8 cellular contexts compared by ENCODE assay signal in genomic region chr5:142717582-142718215, GRCh38. TPM values are rescaled to one million over a fixed set of nuclear protein-coding genes. Genes with fewer than 3 reads are reported as not detected.
DNase-seq lines count a peak whose midpoint lies in the region; ATAC-seq and TF ChIP-seq lines count a peak whose summit lies in the region.

No MANE protein-coding gene starts in this region.

- no peak overlapping the region for H3K4me3 Mint-ChIP-seq in activated T-cell treated with anti-CD3 and anti-CD28 coated beads, Interleukin-2, amount 50 U/mL, for 72 hours
- H3K4me3 Mint-ChIP-seq in activated T-cell treated with anti-CD3 and anti-CD28 coated beads, Interleukin-2, amount 50 U/mL, for 4 hours, result no peak overlapping the region

- H3K36me3 ChIP-seq in suprapubic skin, result no peaks in the 10 kb centered on the region

- TF ChIP-seq POLR2A in suprapubic skin (IDR thresholded peaks at IDR 0.05), result no peak

- TF ChIP-seq EP300 in suprapubic skin (IDR thresholded peaks at IDR 0.05), result no peak

- no peaks in the 10 kb centered on the region for H3K9me3 ChIP-seq in suprapubic skin

- H3K27ac ChIP-seq in suprapubic skin, result peak overlapping the region; percentile 69

- H3K27me3 ChIP-seq in suprapubic skin, result no peaks in the 10 kb centered on the region

- H3K9me3 Mint-ChIP-seq in activated T-cell treated with anti-CD3 and anti-CD28 coated beads, Interleukin-2, amount 50 U/mL, for 72 hours, result no peaks in the 10 kb centered on the region
- H3K9me3 Mint-ChIP-seq in activated T-cell treated with anti-CD3 and anti-CD28 coated beads, Interleukin-2, amount 50 U/mL, for 4 hours, result no peaks in the 10 kb centered on the region

- DNase-seq in activated T-cell treated with anti-CD3 and anti-CD28 coated beads, Interleukin-2, amount 50 U/mL, for 72 hours, result peak in 1 of 2 donors; percentile 18
- no peak for DNase-seq in activated T-cell treated with anti-CD3 and anti-CD28 coated beads, Interleukin-2, amount 50 U/mL, for 4 hours
- DNase-seq in NCI-H1105 (lab: John Stamatoyannopoulos, UW) (peak; percentile 23), amniotic stem cell (lab: John Stamatoyannopoulos, UW) (peak; percentile 47), hepatic stellate cell (ENCODE audit: low spot score) (peak; percentile 50), suprapubic skin (ENCODE audit: low spot score in 2 of 2) (no peak)
- no peak for DNase-seq in activated naive CD4-positive, alpha-beta T cell treated with anti-CD3 and anti-CD28 coated beads, Interleukin-2, amount 50 U/mL, for 16 hours

- TF ChIP-seq CTCF in suprapubic skin (IDR thresholded peaks at IDR 0.05), result peak; percentile 54 to 70

- H3K4me1 ChIP-seq in suprapubic skin, result peaks cover 13% of the 10 kb centered on the region

- peaks cover 9% of the 10 kb centered on the region for H3K4me1 Mint-ChIP-seq in activated T-cell treated with anti-CD3 and anti-CD28 coated beads, Interleukin-2, amount 50 U/mL, for 72 hours (ENCODE audit: low read depth)
- peaks cover 9% of the 10 kb centered on the region for H3K4me1 Mint-ChIP-seq in activated T-cell treated with anti-CD3 and anti-CD28 coated beads, Interleukin-2, amount 50 U/mL, for 4 hours (ENCODE audit: low read depth)

- H3K27me3 Mint-ChIP-seq in activated T-cell treated with anti-CD3 and anti-CD28 coated beads, Interleukin-2, amount 50 U/mL, for 72 hours (ENCODE audit: low read depth), result peaks cover 23% of the 10 kb centered on the region
- peaks cover 20% of the 10 kb centered on the region for H3K27me3 Mint-ChIP-seq in activated T-cell treated with anti-CD3 and anti-CD28 coated beads, Interleukin-2, amount 50 U/mL, for 4 hours (ENCODE audit: low read depth)

- no peak overlapping the region for H3K27ac Mint-ChIP-seq in activated T-cell treated with anti-CD3 and anti-CD28 coated beads, Interleukin-2, amount 50 U/mL, for 72 hours

- no peaks in the 10 kb centered on the region for H3K36me3 Mint-ChIP-seq in activated T-cell treated with anti-CD3 and anti-CD28 coated beads, Interleukin-2, amount 50 U/mL, for 72 hours (ENCODE audit: insufficient read depth in 2 of 2)
- H3K36me3 Mint-ChIP-seq in activated T-cell treated with anti-CD3 and anti-CD28 coated beads, Interleukin-2, amount 50 U/mL, for 4 hours (ENCODE audit: insufficient read depth), result no peaks in the 10 kb centered on the region

- ATAC-seq in activated T-cell treated with anti-CD3 and anti-CD28 coated beads, Interleukin-2, amount 50 U/mL, for 72 hours (replicated peaks in 1 of 2), result peak; percentile 33 to 37
- no peak for ATAC-seq in activated T-cell treated with anti-CD3 and anti-CD28 coated beads, Interleukin-2, amount 50 U/mL, for 4 hours
- ATAC-seq in HG03565 (IDR thresholded peaks at IDR 0.05; ENCODE audit: unreplicated experiment), result no peak

- no peak overlapping the region for H3K4me3 ChIP-seq in suprapubic skin

- 65% methylated on average over 11 of the region's 11 CpGs for WGBS in suprapubic skin

RNA-seq across cellular contexts. Expression of gene FGF1, which starts 31.8 kb away (rescaled TPM):
- not detected for total RNA-seq in activated T-cell treated with anti-CD3 and anti-CD28 coated beads, Interleukin-2, amount 50 U/mL, for 72 hours
- total RNA-seq in activated T-cell treated with anti-CD3 and anti-CD28 coated beads, Interleukin-2, amount 50 U/mL, for 4 hours, result not detected
- total RNA-seq in suprapubic skin, result 1 to 10 TPM in 3 of 4 donors, under 1 TPM in 1; 0.48 to 2.5 (median 1.9) TPM

RNA-seq across cellular contexts. Expression of gene ARHGAP26, which starts 52.5 kb away (rescaled TPM):
- 10 to 100 TPM; 24.0 to 24.3 TPM for total RNA-seq in activated T-cell treated with anti-CD3 and anti-CD28 coated beads, Interleukin-2, amount 50 U/mL, for 72 hours
- total RNA-seq in activated T-cell treated with anti-CD3 and anti-CD28 coated beads, Interleukin-2, amount 50 U/mL, for 4 hours, result 10 to 100 TPM in 1 of 3 donors, 1 to 10 TPM in 2; 9.1 to 11.7 (median 9.7) TPM
- total RNA-seq in suprapubic skin, result 10 to 100 TPM; 11.1 to 36.1 (median 21.8) TPM

Comparison
In these comparisons a context has a peak if more than half of its experiments do, and no peak if none do; other contexts are left out.
1. ATAC-seq: peak in activated T-cell treated with anti-CD3 and anti-CD28 coated beads, Interleukin-2, amount 50 U/mL, for 72 hours (2 of 2); none in activated T-cell treated with anti-CD3 and anti-CD28 coated beads, Interleukin-2, amount 50 U/mL, for 4 hours (0 of 2) and HG03565 (single experiment).
2. DNase-seq: peak in NCI-H1105 (single experiment), amniotic stem cell (single experiment) and hepatic stellate cell (single experiment); none in activated T-cell treated with anti-CD3 and anti-CD28 coated beads, Interleukin-2, amount 50 U/mL, for 4 hours (single experiment), suprapubic skin (0 of 2) and activated naive CD4-positive, alpha-beta T cell treated with anti-CD3 and anti-CD28 coated beads, Interleukin-2, amount 50 U/mL, for 16 hours (single experiment).